8 cellular contexts compared by ENCODE assay signal in genomic region chr12:8231666-8232608, GRCh38. TPM values are rescaled to one million over a fixed set of nuclear protein-coding genes. Genes with fewer than 3 reads are reported as not detected.
DNase-seq lines count a peak whose midpoint lies in the region; ATAC-seq, FAIRE-seq and TF ChIP-seq lines count a peak whose summit lies in the region.
"Not testable (repeated sequence)": the region's sequence is repeated elsewhere in the genome, so short reads cannot be mapped to it uniquely, and the experiment has no call there.

No MANE protein-coding gene starts in this region.

- not testable (repeated sequence) for H3K79me2 ChIP-seq in Loucy (ENCODE audit: insufficient read depth, low read length); keratinocyte (ENCODE audit: control insufficient read depth, insufficient read depth, low read length)

- H3K4me1 Mint-ChIP-seq in chondrocyte (ENCODE audit: low read depth) = not testable (repeated sequence)

- H3F3A ChIP-seq in Loucy (ENCODE audit: low read depth) = not testable (repeated sequence)

- not testable (repeated sequence) for H3K27ac Mint-ChIP-seq in chondrocyte (ENCODE audit: unreplicated experiment)

- DNase-seq in DMS114 treated with DMSO at 0.1 percent for 48 hours (lab: John Stamatoyannopoulos, UW; ENCODE audit: unreplicated experiment) = peak; percentile 15
- DNase-seq in SW480 (ENCODE audit: low spot score) = peak; percentile 32
- peak; percentile 47 for DNase-seq in activated T-cell treated with anti-CD3 and anti-CD28 coated beads for 4 hours
- not testable (repeated sequence) for DNase-seq in chondrocyte (ENCODE audit: low spot score); keratinocyte (ENCODE audit: low read depth, low spot score)
- peak; percentile 75 for DNase-seq in sciatic nerve (ENCODE audit: low spot score)
- peak; percentile 69 for DNase-seq in stimulated activated naive CD8-positive, alpha-beta T cell treated with anti-CD3 and anti-CD28 coated beads, Interleukin-15, Interleukin-2, amounts not matched to agents 100 U/mL and 50 U/mL, for 24 hours

- peak; percentile 76 for TF ChIP-seq CTCF in Loucy (conservative IDR thresholded peaks at IDR 0.05; ENCODE audit: low read length)
- peak; percentile 87 for TF ChIP-seq CTCF in chondrocyte (IDR thresholded peaks at IDR 0.05)
- TF ChIP-seq CTCF in keratinocyte (optimal IDR thresholded peaks at IDR 0.05 in 1 of 3, IDR thresholded peaks at IDR 0.05 in 1 of 3, conservative IDR thresholded peaks at IDR 0.05 in 1 of 3; ENCODE audit: extremely low read depth in 1 of 3, insufficient read depth in 2 of 3, low read length in 3 of 3) = peak in 2 of 3 experiments; percentile 73 to 76

- H3K9ac ChIP-seq in Loucy (ENCODE audit: low read depth, low read length, poor library complexity, severe bottlenecking); keratinocyte (ENCODE audit: control insufficient read depth, extremely low read depth, insufficient read depth, low read length): not testable (repeated sequence)

- H3K9me2 ChIP-seq in Loucy (replicated peaks; ENCODE audit: low read depth, low read length) = not testable (repeated sequence)

- H3K9me3 ChIP-seq in Loucy (ENCODE audit: insufficient read depth, low read depth, low read length); keratinocyte (ENCODE audit: control insufficient read depth, low read depth, low read length): not testable (repeated sequence)

- H4K20me1 ChIP-seq in Loucy (ENCODE audit: insufficient read depth, low read length, poor library complexity, severe bottlenecking); keratinocyte (ENCODE audit: control insufficient read depth, extremely low read depth, insufficient read depth, low read length): not testable (repeated sequence)

- H3K9me1 ChIP-seq in keratinocyte (ENCODE audit: control insufficient read depth, extremely low read depth, insufficient read depth, low read length) = not testable (repeated sequence)

- not testable (repeated sequence) for H3K27me3 Mint-ChIP-seq in chondrocyte (ENCODE audit: low read depth)

- not testable (repeated sequence) for H3K4me1 ChIP-seq in Loucy (ENCODE audit: insufficient read depth, low read length, poor library complexity, severe bottlenecking); keratinocyte (ENCODE audit: control insufficient read depth, extremely low read depth, insufficient read depth, low read length)

- not testable (repeated sequence) for H3K4me2 ChIP-seq in Loucy (ENCODE audit: low read depth, low read length, poor library complexity, severe bottlenecking); keratinocyte (ENCODE audit: control insufficient read depth, extremely low read depth, insufficient read depth, low read depth, low read length)

- 0 out of 2 replicates have a peak overlapping the region, but pooled peaks have one; percentile 55 for H2AFZ ChIP-seq in Loucy (ENCODE audit: low read length)
- not testable (repeated sequence) for H2AFZ ChIP-seq in keratinocyte (ENCODE audit: control insufficient read depth, low read length)

- H3K36me3 ChIP-seq in Loucy (ENCODE audit: insufficient read depth, low read length); keratinocyte (ENCODE audit: control insufficient read depth in 2 of 2, extremely low read depth in 1 of 2, insufficient read depth in 2 of 2, low read length in 2 of 2): not testable (repeated sequence)

- not testable (repeated sequence) for H3K27ac ChIP-seq in keratinocyte (ENCODE audit: control insufficient read depth, insufficient read depth, low read length)

- not testable (repeated sequence) for FAIRE-seq in keratinocyte (lab: Jason Lieb, UNC)

- intact Hi-C loops in sciatic nerve (cut with DNase I) = not testable (repeated sequence)

- H3K9me3 Mint-ChIP-seq in chondrocyte (ENCODE audit: low read depth) = not testable (repeated sequence)

- not testable (repeated sequence) for H3K27me3 ChIP-seq in Loucy (ENCODE audit: insufficient read depth, low read length, poor library complexity, severe bottlenecking); keratinocyte (ENCODE audit: control insufficient read depth, extremely low read depth, insufficient read depth, low read length)

- dilution Hi-C loops in keratinocyte (cut with MboI; ENCODE audit: extremely low pct_ligation_motif_present, low sequenced_read_pairs) = not testable (repeated sequence)

- H3K4me3 Mint-ChIP-seq in chondrocyte (ENCODE audit: unreplicated experiment) = not testable (repeated sequence)

- H3K36me3 Mint-ChIP-seq in chondrocyte (ENCODE audit: low read depth) = not testable (repeated sequence)

- H3K4me3 ChIP-seq in Loucy (ENCODE audit: low read length, poor library complexity, severe bottlenecking); keratinocyte (ENCODE audit: control insufficient read depth in 2 of 3, extremely low read depth in 1 of 3, insufficient read depth in 2 of 3, low read depth in 1 of 3, low read length in 3 of 3): not testable (repeated sequence)

- not testable (repeated sequence) for ATAC-seq in sciatic nerve; stimulated activated naive CD8-positive, alpha-beta T cell treated with anti-CD3 and anti-CD28 coated beads, Interleukin-15, Interleukin-2, amounts not matched to agents 100 U/mL and 50 U/mL, for 24 hours

RNA-seq across cellular contexts. Expression of gene FAM90A1, which starts 4.5 kb away (rescaled TPM):
- not detected in 3 replicates for total RNA-seq in chondrocyte
- 0.04 to 0.05 TPM in 2 of 3 replicates, not detected in the other for polyA plus RNA-seq in keratinocyte
- polyA plus RNA-seq in keratinocyte (2011; ENCODE audit: low read depth) = not detected
- polyA plus RNA-seq in keratinocyte (2011; cell fraction: cytosol; rRNA removed) = not detected in 2 replicates
- polyA plus RNA-seq in keratinocyte (2011; cell fraction: nucleus; rRNA removed) = 0.04 TPM in 1 of 2 replicates, not detected in the other
- not detected in 2 replicates for polyA plus RNA-seq in keratinocyte (2012; ENCODE audit: low replicate concordance)
- polyA minus RNA-seq in keratinocyte = not detected in 3 replicates
- not detected for polyA minus RNA-seq in keratinocyte (2011; cell fraction: cytosol; rRNA and poly(A)+ RNA removed)
- not detected in 2 replicates for polyA minus RNA-seq in keratinocyte (2011; cell fraction: nucleus; rRNA and poly(A)+ RNA removed)
- not detected for total RNA-seq in sciatic nerve
